1 cellular context compared by ENCODE assay signal in genomic region chr3:52182203-52182602, GRCh38.
A peak's percentile ranks its signal among the peaks of the same experiment; 100 is the strongest.
TF ChIP-seq lines count a peak whose summit lies in the region.

No MANE protein-coding gene starts in this region.

TF ChIP-seq in HepG2, 621 proteins besides CTCF, POLR2A, EP300 and RAD21 (continued from another document):
- TF ChIP-seq PAXIP1 (CRISPR knock-in tag; conservative IDR thresholded peaks at IDR 0.05) (peak; percentile 55), ETV5 (CRISPR knock-in tag; IDR thresholded peaks at IDR 0.05; ENCODE audit: borderline replicate concordance) (no peak), BCL6 (CRISPR knock-in tag; IDR thresholded peaks at IDR 0.05) (0 out of 2 replicates have a peak, but pooled peaks have one; percentile 20), HNF1B (CRISPR knock-in tag; IDR thresholded peaks at IDR 0.05) (peak; percentile 41; the same call in 1 of the 2 replicates), RXRB (CRISPR knock-in tag; IDR thresholded peaks at IDR 0.05; ENCODE audit: borderline replicate concordance) (peak; percentile 80), ZNF263 (CRISPR knock-in tag; IDR thresholded peaks at IDR 0.05) (peak; percentile 92), CEBPB (IDR thresholded peaks at IDR 0.05; ENCODE audit: borderline replicate concordance, low read depth, low read length) (no peak), TFDP2 (CRISPR knock-in tag; IDR thresholded peaks at IDR 0.05) (no peak), ESRRA (CRISPR knock-in tag; IDR thresholded peaks at IDR 0.05; ENCODE audit: low read depth) (peak; percentile 89), ZNF331 (CRISPR knock-in tag; IDR thresholded peaks at IDR 0.05) (peak; percentile 21; the same call in 1 of the 2 replicates), SKIL (CRISPR knock-in tag; IDR thresholded peaks at IDR 0.05; ENCODE audit: borderline replicate concordance) (0 out of 2 replicates have a peak, but pooled peaks have one; percentile 36), HIC2 (CRISPR knock-in tag; IDR thresholded peaks at IDR 0.05; ENCODE audit: low read depth) (peak; percentile 63; the same call in 1 of the 2 replicates), HNF4A (CRISPR knock-in tag; IDR thresholded peaks at IDR 0.05) (peak; percentile 81), MTA1 (CRISPR knock-in tag; IDR thresholded peaks at IDR 0.05; ENCODE audit: borderline replicate concordance) (peak; percentile 72; the same call in 1 of the 2 replicates), THRA (CRISPR knock-in tag; IDR thresholded peaks at IDR 0.05; ENCODE audit: borderline replicate concordance) (peak; percentile 76; the same call in 1 of the 2 replicates), NR2F6 (IDR thresholded peaks at IDR 0.05) (peak; percentile 56; the same call in 1 of the 2 replicates), NR2F6 (CRISPR knock-in tag; IDR thresholded peaks at IDR 0.05) (peak; percentile 80), MYC (CRISPR knock-in tag; IDR thresholded peaks at IDR 0.05; ENCODE audit: borderline replicate concordance) (0 out of 2 replicates have a peak, but pooled peaks have one; percentile 20), HNRNPLL (IDR thresholded peaks at IDR 0.05; ENCODE audit: low read depth, low read length, poor library complexity, severe bottlenecking) (no peak), HNF4G (IDR thresholded peaks at IDR 0.05; ENCODE audit: borderline replicate concordance, low read depth, low read length) (peak; percentile 23; the same call in 1 of the 2 replicates), HNF4G (CRISPR knock-in tag; IDR thresholded peaks at IDR 0.05; ENCODE audit: borderline replicate concordance, low read depth) (no peak; the same call in 1 of the 2 replicates), ZNF292 (CRISPR knock-in tag; IDR thresholded peaks at IDR 0.05; ENCODE audit: borderline replicate concordance, low read depth) (peak; percentile 55; the same call in 1 of the 2 replicates), MAFK (conservative IDR thresholded peaks at IDR 0.05 in 1 of 2, IDR thresholded peaks at IDR 0.05 in 1 of 2; ENCODE audit: low read length in 2 of 2) (no peak)
